21 cellular contexts compared by ENCODE assay signal in genomic region chr11:72726266-72727220, GRCh38. TPM values are rescaled to one million over a fixed set of nuclear protein-coding genes. Genes with fewer than 3 reads are reported as not detected.
DNase-seq lines count a peak whose midpoint lies in the region; ATAC-seq and TF ChIP-seq lines count a peak whose summit lies in the region.
"Had no signal": no experiment of that assay in that cellular context is flagged by ENCODE, and none has a peak within 500 bp of the region (broad histone marks: within the 10 kb centered on the region; RNA-seq: fewer than 3 reads in every experiment).

No MANE protein-coding gene starts in this region.

- no peaks in the 10 kb centered on the region for H3K36me3 ChIP-seq in right atrium auricular region

- H3K27me3 ChIP-seq in right cardiac atrium (ENCODE audit: control insufficient read depth, insufficient read depth) (no peaks in the 10 kb centered on the region), right atrium auricular region (no peaks in the 10 kb centered on the region)
- H3K27me3 ChIP-seq: foreskin keratinocyte had no signal

- TF ChIP-seq CTCF in right atrium auricular region (IDR thresholded peaks at IDR 0.05) (no peak), natural killer cell (IDR thresholded peaks at IDR 0.05) (no peak)

- H3K4me3 Mint-ChIP-seq in dendritic cell treated with granulocyte-macrophage colony-stimulating factor and Interleukin-4, amounts not matched to agents 40 ng/mL and 50 ng/mL, for 4 days: no peak overlapping the region
- no peak overlapping the region for H3K4me3 Mint-ChIP-seq in natural killer cell
- H3K4me3 Mint-ChIP-seq: CD4-positive, alpha-beta T cell; HFFc6 had no signal

- no peaks in the 10 kb centered on the region for H3K27me3 Mint-ChIP-seq in dendritic cell treated with granulocyte-macrophage colony-stimulating factor and Interleukin-4, amounts not matched to agents 40 ng/mL and 50 ng/mL, for 4 days
- H3K27me3 Mint-ChIP-seq in natural killer cell (ENCODE audit: low read depth in 2 of 2): no peaks in the 10 kb centered on the region
- H3K27me3 Mint-ChIP-seq: CD4-positive, alpha-beta T cell had no signal

- peaks cover 8% of the 10 kb centered on the region for H3K9me3 Mint-ChIP-seq in dendritic cell treated with granulocyte-macrophage colony-stimulating factor and Interleukin-4, amounts not matched to agents 40 ng/mL and 50 ng/mL, for 4 days
- H3K9me3 Mint-ChIP-seq in natural killer cell: no peaks in the 10 kb centered on the region
- H3K9me3 Mint-ChIP-seq: CD4-positive, alpha-beta T cell; HFFc6 had no signal

- H3K4me1 Mint-ChIP-seq in dendritic cell treated with granulocyte-macrophage colony-stimulating factor and Interleukin-4, amounts not matched to agents 40 ng/mL and 50 ng/mL, for 4 days (ENCODE audit: low read depth): peaks cover 93% of the 10 kb centered on the region
- H3K4me1 Mint-ChIP-seq in natural killer cell: peaks cover 74 to 76% of the 10 kb centered on the region in 2 donors

- intact Hi-C loops in right cardiac atrium (cut with DNase I) (loop anchor here (2.0 to 10.0 kb wide), 4 partner anchors 66 to 458 kb away; partner anchors contain the start of gene STARD10 (in 2 of the 4)), natural killer cell (cut with micrococcal nuclease) (no loop called here)
- intact Hi-C loops in dendritic cell treated with granulocyte-macrophage colony-stimulating factor and Interleukin-4, amounts not matched to agents 40 ng/mL and 50 ng/mL, for 4 days (cut with micrococcal nuclease): loop anchor here (1.0 kb wide), 1 partner anchor 26 kb away; the partner anchor contains the start of gene ARAP1

- H3K9me3 ChIP-seq in right cardiac atrium (ENCODE audit: control insufficient read depth, low read length) (no peaks in the 10 kb centered on the region), right atrium auricular region (no peaks in the 10 kb centered on the region)

- H3K36me3 Mint-ChIP-seq in dendritic cell treated with granulocyte-macrophage colony-stimulating factor and Interleukin-4, amounts not matched to agents 40 ng/mL and 50 ng/mL, for 4 days (ENCODE audit: low read depth): peaks cover 99% of the 10 kb centered on the region
- H3K36me3 Mint-ChIP-seq in natural killer cell: peaks cover 20% of the 10 kb centered on the region

- WGBS in right cardiac atrium: 92% methylated on average over 40 of the region's 40 CpGs

- ATAC-seq in right cardiac atrium (no peak), natural killer cell (no peak), HG03354 (IDR thresholded peaks at IDR 0.05; ENCODE audit: poor library complexity, severe bottlenecking, unreplicated experiment) (no peak)
- ATAC-seq: foreskin keratinocyte, Right ventricle myocardium inferior had no signal

- peak overlapping the region; percentile 93 for H3K27ac Mint-ChIP-seq in dendritic cell treated with granulocyte-macrophage colony-stimulating factor and Interleukin-4, amounts not matched to agents 40 ng/mL and 50 ng/mL, for 4 days
- H3K27ac Mint-ChIP-seq in natural killer cell: peak overlapping the region; percentile 97 to 100

- H3K27ac ChIP-seq in right cardiac atrium (ENCODE audit: low read length) (no peak overlapping the region), right atrium auricular region (no peak overlapping the region)
- H3K27ac ChIP-seq: foreskin keratinocyte had no signal

- peaks cover 7% of the 10 kb centered on the region for H3K4me1 ChIP-seq in right cardiac atrium (ENCODE audit: control insufficient read depth, insufficient read depth, low read length)
- H3K4me1 ChIP-seq in right atrium auricular region: peaks cover 3 to 31% of the 10 kb centered on the region in 2 donors

- H3K4me3 ChIP-seq in right cardiac atrium (ENCODE audit: low read length) (no peak overlapping the region), right atrium auricular region (no peak overlapping the region)

- DNase-seq in right cardiac atrium: peak in 2 of 3 donors; percentile 11 to 67
- no peak for DNase-seq in right atrium auricular region (ENCODE audit: low spot score)
- DNase-seq in natural killer cell: no peak
- DNase-seq in HCEC 1CT: no peak
- DNase-seq in occipital lobe (lab: John Stamatoyannopoulos, UW): no peak
- no peak for DNase-seq in stimulated activated CD4-positive, alpha-beta T cell treated with anti-CD3 and anti-CD28 coated beads, Interleukin-4, amount 100 ng/mL, for 1 hour
- DNase-seq: activated CD4-positive, alpha-beta T cell treated with anti-CD3 and anti-CD28 coated beads for 48 hours; activated gamma-delta T cell treated with Interleukin-2 at 50 U/mL for 16 hours; CD4-positive, alpha-beta T cell; erythroblast; foreskin keratinocyte; GF-D8; HFFc6; hippocampal formation; MM.1S; NCI-H1436; NCI-H524 treated with DMSO at 0.1 percent for 48 hours; SW 1271 had no signal

RNA-seq across cellular contexts. Expression of gene ARAP1, which starts 25.7 kb away (rescaled TPM):
- total RNA-seq in right cardiac atrium (10 to 100 TPM; 51.8 to 62.5 (median 59.5) TPM), right atrium auricular region (10 to 100 TPM; 74.0 to 83.8 TPM), natural killer cell (100 to 1,000 TPM; 293 to 327 (median 296) TPM), occipital lobe (19.3 TPM)
- 41.2 TPM for polyA plus RNA-seq in right cardiac atrium

RNA-seq across cellular contexts. Expression of gene PDE2A, which starts 52.3 kb away (rescaled TPM):
- total RNA-seq in right cardiac atrium (10 to 100 TPM; 32.1 to 43.9 (median 37.0) TPM), right atrium auricular region (10 to 100 TPM; 23.1 to 34.2 TPM), natural killer cell (10 to 100 TPM in 1 of 3 donors, 1 to 10 TPM in 2; 8.7 to 11.9 (median 9.0) TPM), occipital lobe (78.3 TPM)
- polyA plus RNA-seq in right cardiac atrium: 43.1 TPM

Comparison
In these comparisons a context has a peak if more than half of its experiments do, and no peak if none do; other contexts are left out.
1. DNase-seq: peak in right cardiac atrium (2 of 3); none in right atrium auricular region (single experiment), natural killer cell (single experiment), HCEC 1CT (single experiment), occipital lobe (single experiment) and stimulated activated CD4-positive, alpha-beta T cell treated with anti-CD3 and anti-CD28 coated beads, Interleukin-4, amount 100 ng/mL, for 1 hour (single experiment).